11 cellular contexts compared by ENCODE assay signal in the genomic region with DNA sequence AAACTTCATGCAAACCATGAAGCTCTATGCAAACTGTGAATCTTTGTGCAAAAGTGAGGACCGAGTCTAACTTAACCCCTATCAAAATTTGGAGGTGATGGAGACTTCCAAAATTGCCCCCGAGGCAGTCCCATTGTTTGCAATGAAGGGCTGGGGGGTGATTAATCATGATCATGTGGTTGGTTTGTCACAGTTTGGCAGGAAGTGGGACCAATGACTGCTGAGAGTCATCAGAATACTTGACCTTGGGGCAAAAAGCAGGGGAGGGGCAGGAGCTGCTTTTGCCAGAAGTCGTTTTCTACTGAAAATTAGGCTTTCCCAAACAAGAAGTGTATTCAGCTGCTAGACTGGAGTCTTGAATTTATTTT. TPM values are rescaled to one million over a fixed set of nuclear protein-coding genes. Genes with fewer than 3 reads are reported as not detected.
DNase-seq lines count a peak whose midpoint lies in the region; ATAC-seq, FAIRE-seq and TF ChIP-seq lines count a peak whose summit lies in the region.
"Had no signal": no experiment of that assay in that cellular context is flagged by ENCODE, and none has a peak within 500 bp of the region (broad histone marks: within the 10 kb centered on the region; RNA-seq: fewer than 3 reads in every experiment).

No MANE protein-coding gene starts in this region.

- no peak overlapping the region for H3K4me3 Mint-ChIP-seq in effector memory CD8-positive, alpha-beta T cell
- H3K4me3 Mint-ChIP-seq: activated naive CD8-positive, alpha-beta T cell treated with anti-CD3 and anti-CD28 coated beads, Interleukin-2, amount 10 ng/mL, durations not matched to agents 7 days and 5 days had no signal

- no peaks in the 10 kb centered on the region for H3K27me3 Mint-ChIP-seq in effector memory CD8-positive, alpha-beta T cell

- H3K4me1 ChIP-seq in HEK293 (ENCODE audit: control insufficient read depth, insufficient read depth, low read length) (no peaks in the 10 kb centered on the region), pancreas (peaks cover 0 to 11% (median 0%) of the 10 kb centered on the region in 3 donors)

- FAIRE-seq in pancreas (lab: Jason Lieb, UNC): no peak

- H3K36me3 ChIP-seq in HEK293 (ENCODE audit: control insufficient read depth in 2 of 2, insufficient read depth in 1 of 2, low read length in 2 of 2): no peaks in the 10 kb centered on the region
- no peaks in the 10 kb centered on the region for H3K36me3 ChIP-seq in pancreas

- peaks cover 6% of the 10 kb centered on the region for H3K36me3 Mint-ChIP-seq in effector memory CD8-positive, alpha-beta T cell (ENCODE audit: insufficient read depth)
- H3K36me3 Mint-ChIP-seq: activated naive CD8-positive, alpha-beta T cell treated with anti-CD3 and anti-CD28 coated beads, Interleukin-2, amount 10 ng/mL, durations not matched to agents 7 days and 5 days had no signal

- H3K27ac ChIP-seq in HEK293 (ENCODE audit: extremely low read depth, low read depth, low read length) (no peak overlapping the region), pancreas (no peak overlapping the region)

- intact Hi-C loops in pancreas (cut with DNase I): no loop called here
- intact Hi-C loops in left colon (cut with DNase I, micrococcal nuclease): no loop called here

- POLR2A ChIA-PET in HEK293 (lab: Yijun Ruan, JAX): interaction anchor here (0.8 kb wide), 1 partner anchor 23 kb away, joined by 3 read pairs; the partner anchor contains the start of gene FZD4

- H3K9me3 Mint-ChIP-seq in effector memory CD8-positive, alpha-beta T cell: no peaks in the 10 kb centered on the region
- H3K9me3 Mint-ChIP-seq: activated naive CD8-positive, alpha-beta T cell treated with anti-CD3 and anti-CD28 coated beads, Interleukin-2, amount 10 ng/mL, durations not matched to agents 7 days and 5 days had no signal

- TF ChIP-seq CTCF in HEK293 (tag by site-specific recombination; IDR thresholded peaks at IDR 0.05) (no peak), epithelial cell of esophagus (IDR thresholded peaks at IDR 0.05; ENCODE audit: insufficient read depth, low read depth, low read length, missing control alignments) (no peak), pancreas (IDR thresholded peaks at IDR 0.05) (no peak)

- DNase-seq in OCI-M1 (lab: John Stamatoyannopoulos, UW) (peak; percentile 95), epithelial cell of esophagus (ENCODE audit: low read depth) (peak; percentile 63), pancreas (no peak), left colon (no peak), ureter (ENCODE audit: low spot score) (no peak), putamen (ENCODE audit: low spot score) (no peak)
- no peak for DNase-seq in effector memory CD8-positive, alpha-beta T cell
- DNase-seq: activated naive CD8-positive, alpha-beta T cell treated with anti-CD3 and anti-CD28 coated beads, Interleukin-2, amount 10 ng/mL, durations not matched to agents 7 days and 5 days; SW 1271 had no signal

- H3K27ac Mint-ChIP-seq in effector memory CD8-positive, alpha-beta T cell: peak overlapping the region in 1 of 2 donors; percentile 68
- H3K27ac Mint-ChIP-seq: activated naive CD8-positive, alpha-beta T cell treated with anti-CD3 and anti-CD28 coated beads, Interleukin-2, amount 10 ng/mL, durations not matched to agents 7 days and 5 days had no signal

- H3K4me3 ChIP-seq in HEK293 (ENCODE audit: low read depth, low read length) (no peak overlapping the region), epithelial cell of esophagus (ENCODE audit: low read length) (no peak overlapping the region), pancreas (no peak overlapping the region)
- H3K4me3 ChIP-seq: skin epidermis had no signal

- peaks cover 0 to 3% of the 10 kb centered on the region in 2 donors for H3K4me1 Mint-ChIP-seq in effector memory CD8-positive, alpha-beta T cell (ENCODE audit: low read depth in 2 of 2)
- H3K4me1 Mint-ChIP-seq: activated naive CD8-positive, alpha-beta T cell treated with anti-CD3 and anti-CD28 coated beads, Interleukin-2, amount 10 ng/mL, durations not matched to agents 7 days and 5 days had no signal

- no peaks in the 10 kb centered on the region for H3K9me3 ChIP-seq in HEK293 (ENCODE audit: control insufficient read depth, insufficient read depth, low read depth, low read length)
- H3K9me3 ChIP-seq in pancreas: no peaks in the 10 kb centered on the region

- peak in 3 of 4 donors; percentile 30 to 56 (median 54) for ATAC-seq in pancreas
- ATAC-seq in left colon: no peak
- ATAC-seq in effector memory CD8-positive, alpha-beta T cell (replicated peaks): no peak

- WGBS in pancreas, 2 donors: 22 to 24% methylated on average over 3 of the region's 3 CpGs

- no peaks in the 10 kb centered on the region for H3K27me3 ChIP-seq in pancreas

- CTCF ChIA-PET in HEK293 (lab: Yijun Ruan, JAX): interaction anchor here (0.6 to 1.0 kb wide), 5 partner anchors 14 to 360 kb away, joined by 3 to 4 read pairs (median 3); no protein-coding TSS in a partner anchor

TF ChIP-seq in HEK293, 187 proteins besides CTCF, POLR2A, EP300 and RAD21 (continues in another document):
- TF ChIP-seq ZNF837 (tag by site-specific recombination; IDR thresholded peaks at IDR 0.05) (no peak), ZNF37A (tag by site-specific recombination; IDR thresholded peaks at IDR 0.05) (no peak), IKZF3 (tag by site-specific recombination; IDR thresholded peaks at IDR 0.05) (no peak), ZSCAN30 (tag by site-specific recombination; IDR thresholded peaks at IDR 0.05) (no peak), ZNF707 (tag by site-specific recombination; IDR thresholded peaks at IDR 0.05) (no peak), OSR2 (tag by site-specific recombination; IDR thresholded peaks at IDR 0.05) (peak; percentile 82), ZNF366 (tag by site-specific recombination; conservative IDR thresholded peaks at IDR 0.05) (peak; percentile 32), ZSCAN5A (tag by site-specific recombination; IDR thresholded peaks at IDR 0.05) (no peak), GLIS1 (tag by site-specific recombination; IDR thresholded peaks at IDR 0.05) (no peak)
- TF ChIP-seq, protein P1, sequence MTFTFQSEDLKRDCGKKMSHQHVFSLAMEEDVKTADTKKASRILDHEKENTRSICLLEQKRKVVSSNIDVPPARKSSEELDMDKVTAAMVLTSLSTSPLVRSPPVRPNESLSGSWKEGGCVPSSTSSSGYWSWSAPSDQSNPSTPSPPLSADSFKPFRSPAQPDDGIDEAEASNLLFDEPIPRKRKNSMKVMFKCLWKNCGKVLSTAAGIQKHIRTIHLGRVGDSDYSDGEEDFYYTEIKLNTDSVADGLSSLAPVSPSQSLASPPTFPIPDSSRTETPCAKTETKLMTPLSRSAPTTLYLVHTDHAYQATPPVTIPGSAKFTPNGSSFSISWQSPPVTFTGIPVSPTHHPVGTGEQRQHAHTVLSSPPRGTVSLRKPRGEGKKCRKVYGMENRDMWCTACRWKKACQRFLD (tag by site-specific recombination; IDR thresholded peaks at IDR 0.05): no peak
- TF ChIP-seq, protein P2, sequence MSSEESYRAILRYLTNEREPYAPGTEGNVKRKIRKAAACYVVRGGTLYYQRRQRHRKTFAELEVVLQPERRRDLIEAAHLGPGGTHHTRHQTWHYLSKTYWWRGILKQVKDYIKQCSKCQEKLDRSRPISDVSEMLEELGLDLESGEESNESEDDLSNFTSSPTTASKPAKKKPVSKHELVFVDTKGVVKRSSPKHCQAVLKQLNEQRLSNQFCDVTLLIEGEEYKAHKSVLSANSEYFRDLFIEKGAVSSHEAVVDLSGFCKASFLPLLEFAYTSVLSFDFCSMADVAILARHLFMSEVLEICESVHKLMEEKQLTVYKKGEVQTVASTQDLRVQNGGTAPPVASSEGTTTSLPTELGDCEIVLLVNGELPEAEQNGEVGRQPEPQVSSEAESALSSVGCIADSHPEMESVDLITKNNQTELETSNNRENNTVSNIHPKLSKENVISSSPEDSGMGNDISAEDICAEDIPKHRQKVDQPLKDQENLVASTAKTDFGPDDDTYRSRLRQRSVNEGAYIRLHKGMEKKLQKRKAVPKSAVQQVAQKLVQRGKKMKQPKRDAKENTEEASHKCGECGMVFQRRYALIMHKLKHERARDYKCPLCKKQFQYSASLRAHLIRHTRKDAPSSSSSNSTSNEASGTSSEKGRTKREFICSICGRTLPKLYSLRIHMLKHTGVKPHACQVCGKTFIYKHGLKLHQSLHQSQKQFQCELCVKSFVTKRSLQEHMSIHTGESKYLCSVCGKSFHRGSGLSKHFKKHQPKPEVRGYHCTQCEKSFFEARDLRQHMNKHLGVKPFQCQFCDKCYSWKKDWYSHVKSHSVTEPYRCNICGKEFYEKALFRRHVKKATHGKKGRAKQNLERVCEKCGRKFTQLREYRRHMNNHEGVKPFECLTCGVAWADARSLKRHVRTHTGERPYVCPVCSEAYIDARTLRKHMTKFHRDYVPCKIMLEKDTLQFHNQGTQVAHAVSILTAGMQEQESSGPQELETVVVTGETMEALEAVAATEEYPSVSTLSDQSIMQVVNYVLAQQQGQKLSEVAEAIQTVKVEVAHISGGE (tag by site-specific recombination; conservative IDR thresholded peaks at IDR 0.05; ENCODE audit: low read depth): no peak
- TF ChIP-seq, protein P3, sequence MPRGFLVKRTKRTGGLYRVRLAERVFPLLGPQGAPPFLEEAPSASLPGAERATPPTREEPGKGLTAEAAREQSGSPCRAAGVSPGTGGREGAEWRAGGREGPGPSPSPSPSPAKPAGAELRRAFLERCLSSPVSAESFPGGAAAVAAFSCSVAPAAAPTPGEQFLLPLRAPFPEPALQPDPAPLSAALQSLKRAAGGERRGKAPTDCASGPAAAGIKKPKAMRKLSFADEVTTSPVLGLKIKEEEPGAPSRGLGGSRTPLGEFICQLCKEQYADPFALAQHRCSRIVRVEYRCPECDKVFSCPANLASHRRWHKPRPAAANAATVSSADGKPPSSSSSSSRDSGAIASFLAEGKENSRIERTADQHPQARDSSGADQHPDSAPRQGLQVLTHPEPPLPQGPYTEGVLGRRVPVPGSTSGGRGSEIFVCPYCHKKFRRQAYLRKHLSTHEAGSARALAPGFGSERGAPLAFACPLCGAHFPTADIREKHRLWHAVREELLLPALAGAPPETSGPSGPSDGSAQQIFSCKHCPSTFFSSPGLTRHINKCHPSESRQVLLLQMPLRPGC (tag by site-specific recombination; IDR thresholded peaks at IDR 0.05): no peak

RNA-seq across cellular contexts. Expression of gene FZD4, which starts 23.2 kb away (rescaled TPM):
- 10 to 100 TPM in 2 of 6 donors, 1 to 10 TPM in 4; 5.4 to 10.8 (median 7.9) TPM for total RNA-seq in pancreas
- 1 to 10 TPM; 4.7 to 4.8 TPM for polyA plus RNA-seq in pancreas
- total RNA-seq in left colon: 1 to 10 TPM; 4.7 to 9.0 TPM
- 25.0 TPM for total RNA-seq in ureter

Comparison
In these comparisons a context has a peak if more than half of its experiments do, and no peak if none do; other contexts are left out.
1. DNase-seq: peak in OCI-M1 (single experiment) and epithelial cell of esophagus (single experiment); none in pancreas (0 of 6), left colon (0 of 2), ureter (single experiment), effector memory CD8-positive, alpha-beta T cell (0 of 3) and putamen (single experiment).
2. ATAC-seq: peak in pancreas (3 of 4); none in left colon (single experiment) and effector memory CD8-positive, alpha-beta T cell (single experiment).